ENCODE assay signal across 8 cellular contexts in the genomic region with DNA sequence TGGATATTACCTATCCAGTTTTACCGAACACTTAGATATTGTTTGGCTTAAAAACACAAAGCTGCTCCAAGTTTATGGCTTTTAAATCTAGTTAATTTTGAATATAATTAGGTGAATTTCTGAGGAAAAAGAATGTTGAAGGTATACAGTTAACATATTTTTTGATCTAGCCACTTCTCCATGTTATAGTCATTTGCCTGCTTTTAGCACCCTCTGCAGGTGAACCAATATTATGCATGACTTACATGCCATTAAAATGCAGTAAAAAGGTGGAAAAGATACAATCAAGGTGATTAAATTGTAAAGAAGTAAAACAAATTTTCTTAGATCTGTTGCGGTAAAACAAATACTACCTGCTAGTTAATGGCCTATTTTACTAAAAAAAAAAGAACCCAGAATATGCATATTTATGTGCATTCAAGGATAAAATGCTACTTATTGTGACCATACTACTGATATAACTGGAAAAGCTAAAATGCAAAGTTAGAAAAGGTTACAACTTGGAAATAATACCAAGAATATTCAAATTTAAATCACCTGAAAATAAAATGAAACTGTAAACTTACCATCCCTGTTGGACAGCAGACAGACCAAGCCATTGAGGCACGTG.
DNase-seq lines count a peak whose midpoint lies in the region; ATAC-seq and TF ChIP-seq lines count a peak whose summit lies in the region.

No MANE protein-coding gene starts in this region.

- intact Hi-C loops in natural killer cell (cut with micrococcal nuclease) = no loop called here

- no peaks in the 10 kb centered on the region for H3K9me3 Mint-ChIP-seq in natural killer cell
- no peaks in the 10 kb centered on the region for H3K9me3 Mint-ChIP-seq in natural killer cell treated with Interleukin-12 subunit alpha and Interleukin-12 subunit beta and Interleukin-15 and Interleukin-18, amount 100 ng/mL, for 72 hours

- in situ Hi-C loops in astrocyte of the cerebellum (cut with HindIII; ENCODE audit: low sequenced_read_pairs) = no loop called here

- no peak overlapping the region for H3K4me3 Mint-ChIP-seq in natural killer cell
- H3K4me3 Mint-ChIP-seq in natural killer cell treated with Interleukin-12 subunit alpha and Interleukin-12 subunit beta and Interleukin-15 and Interleukin-18, amount 100 ng/mL, for 72 hours = no peak overlapping the region

- peak; percentile 33 for TF ChIP-seq CTCF in natural killer cell (IDR thresholded peaks at IDR 0.05)
- TF ChIP-seq CTCF in astrocyte of the cerebellum (IDR thresholded peaks at IDR 0.05; ENCODE audit: low read depth, low read length, missing control alignments) = peak; percentile 43
- TF ChIP-seq CTCF in suprapubic skin (IDR thresholded peaks at IDR 0.05) = no peak

- DNase-seq in natural killer cell (no peak), NCI-H146 (lab: John Stamatoyannopoulos, UW) (peak; percentile 43), astrocyte of the cerebellum (ENCODE audit: low read depth) (peak; percentile 19), lung microvascular endothelial cell (ENCODE audit: low read depth in 2 of 2) (peak; percentile 50 to 69), suprapubic skin (ENCODE audit: low spot score in 2 of 2) (no peak)
- DNase-seq in natural killer cell treated with Interleukin-12 subunit alpha and Interleukin-12 subunit beta and Interleukin-15 and Interleukin-18, amount 100 ng/mL, for 72 hours (ENCODE audit: low spot score) = no peak
- DNase-seq in NK-92 treated with Interleukin-12 subunit alpha and Interleukin-12 subunit beta, amount 100 ng/mL, for 24 hours (lab: John Stamatoyannopoulos, UW) = no peak
- no peak for DNase-seq in stimulated activated CD4-positive, alpha-beta T cell treated with anti-CD3 and anti-CD28 coated beads, Interleukin-2, amount 100 ng/mL, for 24 hours

- no peaks in the 10 kb centered on the region for H3K4me1 ChIP-seq in suprapubic skin

- peak in 1 of 3 donors; percentile 58 for ATAC-seq in natural killer cell
- no peak for ATAC-seq in natural killer cell treated with Interleukin-12 subunit alpha and Interleukin-12 subunit beta and Interleukin-15 and Interleukin-18, amount 100 ng/mL, for 72 hours

- peaks cover 7 to 9% of the 10 kb centered on the region in 2 donors for H3K4me1 Mint-ChIP-seq in natural killer cell
- peaks cover 7 to 8% of the 10 kb centered on the region in 2 donors for H3K4me1 Mint-ChIP-seq in natural killer cell treated with Interleukin-12 subunit alpha and Interleukin-12 subunit beta and Interleukin-15 and Interleukin-18, amount 100 ng/mL, for 72 hours (ENCODE audit: low read depth in 2 of 2)

- no peak overlapping the region for H3K27ac ChIP-seq in suprapubic skin

- H3K36me3 ChIP-seq in suprapubic skin = peaks cover 26% of the 10 kb centered on the region

- no peaks in the 10 kb centered on the region for H3K27me3 ChIP-seq in suprapubic skin

- peaks cover 8% of the 10 kb centered on the region for H3K36me3 Mint-ChIP-seq in natural killer cell
- peaks cover 16% of the 10 kb centered on the region for H3K36me3 Mint-ChIP-seq in natural killer cell treated with Interleukin-12 subunit alpha and Interleukin-12 subunit beta and Interleukin-15 and Interleukin-18, amount 100 ng/mL, for 72 hours

- H3K4me3 ChIP-seq in astrocyte of the cerebellum (ENCODE audit: low read depth, low read length) (no peak overlapping the region), suprapubic skin (no peak overlapping the region)

- TF ChIP-seq POLR2A in suprapubic skin (IDR thresholded peaks at IDR 0.05) = no peak

- TF ChIP-seq EP300 in suprapubic skin (IDR thresholded peaks at IDR 0.05) = no peak

- no peaks in the 10 kb centered on the region for H3K9me3 ChIP-seq in suprapubic skin

- no peak overlapping the region for H3K27ac Mint-ChIP-seq in natural killer cell
- H3K27ac Mint-ChIP-seq in natural killer cell treated with Interleukin-12 subunit alpha and Interleukin-12 subunit beta and Interleukin-15 and Interleukin-18, amount 100 ng/mL, for 72 hours = no peak overlapping the region

- no peaks in the 10 kb centered on the region for H3K27me3 Mint-ChIP-seq in natural killer cell (ENCODE audit: low read depth in 2 of 2)
- no peaks in the 10 kb centered on the region for H3K27me3 Mint-ChIP-seq in natural killer cell treated with Interleukin-12 subunit alpha and Interleukin-12 subunit beta and Interleukin-15 and Interleukin-18, amount 100 ng/mL, for 72 hours

- WGBS in suprapubic skin = 94% methylated on average over 3 of the region's 3 CpGs

Comparison
In these comparisons a context has a peak if more than half of its experiments do, and no peak if none do; other contexts are left out.
1. DNase-seq: peak in NCI-H146 (single experiment), astrocyte of the cerebellum (single experiment) and lung microvascular endothelial cell (2 of 2); none in natural killer cell (single experiment), natural killer cell treated with Interleukin-12 subunit alpha and Interleukin-12 subunit beta and Interleukin-15 and Interleukin-18, amount 100 ng/mL, for 72 hours (single experiment), NK-92 treated with Interleukin-12 subunit alpha and Interleukin-12 subunit beta, amount 100 ng/mL, for 24 hours (single experiment), suprapubic skin (0 of 2) and stimulated activated CD4-positive, alpha-beta T cell treated with anti-CD3 and anti-CD28 coated beads, Interleukin-2, amount 100 ng/mL, for 24 hours (0 of 2).
2. CTCF ChIP-seq: peak in natural killer cell (single experiment) and astrocyte of the cerebellum (single experiment); none in suprapubic skin (0 of 2).